Comparison of ENCODE assay signal across 1 cellular context in the genomic region with DNA sequence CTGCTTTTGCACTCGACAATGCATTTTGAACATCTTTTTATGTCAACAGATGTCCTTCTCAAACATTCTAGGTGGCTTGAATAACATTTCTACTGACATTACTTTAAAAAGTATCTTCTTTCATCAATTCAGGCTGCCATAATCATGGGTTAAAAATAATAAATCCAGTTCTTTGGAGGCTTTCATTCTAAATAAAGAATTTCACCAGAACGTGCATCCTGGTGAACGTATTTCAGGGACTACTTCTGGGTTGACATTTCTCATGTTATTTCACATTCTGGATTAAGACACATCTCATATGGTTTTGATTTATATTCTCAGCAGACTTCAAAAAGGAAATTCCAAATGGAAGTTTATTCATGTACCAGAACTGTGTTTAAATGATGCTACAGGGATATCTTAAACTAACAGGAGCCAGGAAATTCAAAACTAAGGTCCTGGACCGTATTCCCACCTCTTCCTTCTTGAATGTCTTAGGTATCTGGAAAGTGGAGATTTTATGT.
TF ChIP-seq lines count a peak whose summit lies in the region.

No MANE protein-coding gene starts in this region.

TF ChIP-seq in SK-N-SH treated with all-trans-retinoic acid at 6 μM for 48 hours, 23 proteins besides CTCF, POLR2A, EP300 and RAD21 (continued from another document):
- TF ChIP-seq, protein P1, sequence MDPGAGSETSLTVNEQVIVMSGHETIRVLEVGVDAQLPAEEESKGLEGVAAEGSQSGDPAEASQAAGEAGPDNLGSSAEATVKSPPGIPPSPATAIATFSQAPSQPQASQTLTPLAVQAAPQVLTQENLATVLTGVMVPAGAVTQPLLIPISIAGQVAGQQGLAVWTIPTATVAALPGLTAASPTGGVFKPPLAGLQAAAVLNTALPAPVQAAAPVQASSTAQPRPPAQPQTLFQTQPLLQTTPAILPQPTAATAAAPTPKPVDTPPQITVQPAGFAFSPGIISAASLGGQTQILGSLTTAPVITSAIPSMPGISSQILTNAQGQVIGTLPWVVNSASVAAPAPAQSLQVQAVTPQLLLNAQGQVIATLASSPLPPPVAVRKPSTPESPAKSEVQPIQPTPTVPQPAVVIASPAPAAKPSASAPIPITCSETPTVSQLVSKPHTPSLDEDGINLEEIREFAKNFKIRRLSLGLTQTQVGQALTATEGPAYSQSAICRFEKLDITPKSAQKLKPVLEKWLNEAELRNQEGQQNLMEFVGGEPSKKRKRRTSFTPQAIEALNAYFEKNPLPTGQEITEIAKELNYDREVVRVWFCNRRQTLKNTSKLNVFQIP (CRISPR knock-in tag; IDR thresholded peaks at IDR 0.05; ENCODE audit: borderline replicate concordance, low read depth), result no peak
- TF ChIP-seq ZNF8 (CRISPR knock-in tag; IDR thresholded peaks at IDR 0.05) (no peak), TOX (CRISPR knock-in tag; IDR thresholded peaks at IDR 0.05; ENCODE audit: borderline replicate concordance) (no peak), ZC3H10 (CRISPR knock-in tag; IDR thresholded peaks at IDR 0.05) (no peak), SNAI2 (CRISPR knock-in tag; IDR thresholded peaks at IDR 0.05) (no peak)
- TF ChIP-seq, protein P2, sequence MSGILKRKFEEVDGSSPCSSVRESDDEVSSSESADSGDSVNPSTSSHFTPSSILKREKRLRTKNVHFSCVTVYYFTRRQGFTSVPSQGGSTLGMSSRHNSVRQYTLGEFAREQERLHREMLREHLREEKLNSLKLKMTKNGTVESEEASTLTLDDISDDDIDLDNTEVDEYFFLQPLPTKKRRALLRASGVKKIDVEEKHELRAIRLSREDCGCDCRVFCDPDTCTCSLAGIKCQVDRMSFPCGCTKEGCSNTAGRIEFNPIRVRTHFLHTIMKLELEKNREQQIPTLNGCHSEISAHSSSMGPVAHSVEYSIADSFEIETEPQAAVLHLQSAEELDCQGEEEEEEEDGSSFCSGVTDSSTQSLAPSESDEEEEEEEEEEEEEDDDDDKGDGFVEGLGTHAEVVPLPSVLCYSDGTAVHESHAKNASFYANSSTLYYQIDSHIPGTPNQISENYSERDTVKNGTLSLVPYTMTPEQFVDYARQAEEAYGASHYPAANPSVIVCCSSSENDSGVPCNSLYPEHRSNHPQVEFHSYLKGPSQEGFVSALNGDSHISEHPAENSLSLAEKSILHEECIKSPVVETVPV (CRISPR knock-in tag; IDR thresholded peaks at IDR 0.05), result no peak
- TF ChIP-seq, protein P3, sequence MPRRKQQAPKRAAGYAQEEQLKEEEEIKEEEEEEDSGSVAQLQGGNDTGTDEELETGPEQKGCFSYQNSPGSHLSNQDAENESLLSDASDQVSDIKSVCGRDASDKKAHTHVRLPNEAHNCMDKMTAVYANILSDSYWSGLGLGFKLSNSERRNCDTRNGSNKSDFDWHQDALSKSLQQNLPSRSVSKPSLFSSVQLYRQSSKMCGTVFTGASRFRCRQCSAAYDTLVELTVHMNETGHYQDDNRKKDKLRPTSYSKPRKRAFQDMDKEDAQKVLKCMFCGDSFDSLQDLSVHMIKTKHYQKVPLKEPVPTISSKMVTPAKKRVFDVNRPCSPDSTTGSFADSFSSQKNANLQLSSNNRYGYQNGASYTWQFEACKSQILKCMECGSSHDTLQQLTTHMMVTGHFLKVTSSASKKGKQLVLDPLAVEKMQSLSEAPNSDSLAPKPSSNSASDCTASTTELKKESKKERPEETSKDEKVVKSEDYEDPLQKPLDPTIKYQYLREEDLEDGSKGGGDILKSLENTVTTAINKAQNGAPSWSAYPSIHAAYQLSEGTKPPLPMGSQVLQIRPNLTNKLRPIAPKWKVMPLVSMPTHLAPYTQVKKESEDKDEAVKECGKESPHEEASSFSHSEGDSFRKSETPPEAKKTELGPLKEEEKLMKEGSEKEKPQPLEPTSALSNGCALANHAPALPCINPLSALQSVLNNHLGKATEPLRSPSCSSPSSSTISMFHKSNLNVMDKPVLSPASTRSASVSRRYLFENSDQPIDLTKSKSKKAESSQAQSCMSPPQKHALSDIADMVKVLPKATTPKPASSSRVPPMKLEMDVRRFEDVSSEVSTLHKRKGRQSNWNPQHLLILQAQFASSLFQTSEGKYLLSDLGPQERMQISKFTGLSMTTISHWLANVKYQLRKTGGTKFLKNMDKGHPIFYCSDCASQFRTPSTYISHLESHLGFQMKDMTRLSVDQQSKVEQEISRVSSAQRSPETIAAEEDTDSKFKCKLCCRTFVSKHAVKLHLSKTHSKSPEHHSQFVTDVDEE (CRISPR knock-in tag; IDR thresholded peaks at IDR 0.05), result no peak
- TF ChIP-seq, protein P4, sequence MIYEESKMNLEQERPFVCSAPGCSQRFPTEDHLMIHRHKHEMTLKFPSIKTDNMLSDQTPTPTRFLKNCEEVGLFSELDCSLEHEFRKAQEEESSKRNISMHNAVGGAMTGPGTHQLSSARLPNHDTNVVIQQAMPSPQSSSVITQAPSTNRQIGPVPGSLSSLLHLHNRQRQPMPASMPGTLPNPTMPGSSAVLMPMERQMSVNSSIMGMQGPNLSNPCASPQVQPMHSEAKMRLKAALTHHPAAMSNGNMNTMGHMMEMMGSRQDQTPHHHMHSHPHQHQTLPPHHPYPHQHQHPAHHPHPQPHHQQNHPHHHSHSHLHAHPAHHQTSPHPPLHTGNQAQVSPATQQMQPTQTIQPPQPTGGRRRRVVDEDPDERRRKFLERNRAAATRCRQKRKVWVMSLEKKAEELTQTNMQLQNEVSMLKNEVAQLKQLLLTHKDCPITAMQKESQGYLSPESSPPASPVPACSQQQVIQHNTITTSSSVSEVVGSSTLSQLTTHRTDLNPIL (CRISPR knock-in tag; IDR thresholded peaks at IDR 0.05; ENCODE audit: low read depth), result no peak
